In genomic region chr15:40878785-40879184, GRCh38 we compare ENCODE assay signal across 9 cellular contexts. TPM values are rescaled to one million over a fixed set of nuclear protein-coding genes. Genes with fewer than 3 reads are reported as not detected.
DNase-seq lines count a peak whose midpoint lies in the region; ATAC-seq and TF ChIP-seq lines count a peak whose summit lies in the region.
"Had no signal": no experiment of that assay in that cellular context is flagged by ENCODE, and none has a peak within 500 bp of the region (broad histone marks: within the 10 kb centered on the region; RNA-seq: fewer than 3 reads in every experiment).

No MANE protein-coding gene starts in this region.

- no peak for TF ChIP-seq CTCF in GM12865 (IDR thresholded peaks at IDR 0.05; ENCODE audit: insufficient read depth, low read depth, low read length, missing control alignments)
- TF ChIP-seq CTCF in RWPE2 (IDR thresholded peaks at IDR 0.05; ENCODE audit: poor library complexity, severe bottlenecking) = no peak
- no peak for TF ChIP-seq CTCF in left ventricle myocardium inferior (IDR thresholded peaks at IDR 0.05; ENCODE audit: borderline replicate concordance)

- H3K36me3 ChIP-seq in RWPE2 (ENCODE audit: low read depth) (no peaks in the 10 kb centered on the region), left ventricle myocardium inferior (no peaks in the 10 kb centered on the region), SJCRH30 (no peaks in the 10 kb centered on the region)

- ATAC-seq in GM21825 (IDR thresholded peaks at IDR 0.05; ENCODE audit: unreplicated experiment) (peak; percentile 72), RWPE2 (ENCODE audit: low read depth) (peak; percentile 77), GM19328 (IDR thresholded peaks at IDR 0.05; ENCODE audit: unreplicated experiment) (no peak)

- intact Hi-C loops in left ventricle myocardium inferior (cut with micrococcal nuclease) = no loop called here

- H3K9me3 ChIP-seq in RWPE2 (ENCODE audit: severe bottlenecking) (peaks cover 3% of the 10 kb centered on the region), left ventricle myocardium inferior (replicated peaks) (peaks cover 8% of the 10 kb centered on the region), SJCRH30 (replicated peaks) (no peaks in the 10 kb centered on the region)

- H3K27me3 ChIP-seq in RWPE2 (ENCODE audit: insufficient read depth, poor library complexity, severe bottlenecking) (no peaks in the 10 kb centered on the region), left ventricle myocardium inferior (ENCODE audit: low read depth) (peaks cover 10% of the 10 kb centered on the region), SJCRH30 (no peaks in the 10 kb centered on the region)

- H3K27ac ChIP-seq in RWPE2 (ENCODE audit: poor library complexity, severe bottlenecking) = peak overlapping the region; percentile 11
- H3K27ac ChIP-seq in left ventricle myocardium inferior (replicated peaks) = no peak overlapping the region
- H3K27ac ChIP-seq in SJCRH30 = no peak overlapping the region

- H3K4me3 ChIP-seq in GM12865 (ENCODE audit: low read depth, low read length) (no peak overlapping the region), RWPE2 (ENCODE audit: severe bottlenecking) (no peak overlapping the region), left ventricle myocardium inferior (no peak overlapping the region), SJCRH30 (no peak overlapping the region)

- DNase-seq in GM12865 (ENCODE audit: low read depth) (peak; percentile 80), RWPE2 (ENCODE audit: low spot score) (peak; percentile 83), islet precursor cell (peak; percentile 80), left ventricle myocardium inferior (no peak), NCI-H1930 (lab: John Stamatoyannopoulos, UW) (no peak), SJCRH30 (no peak)
- DNase-seq: NCI-H1105 had no signal

- H3K4me1 ChIP-seq in RWPE2 (ENCODE audit: insufficient read depth, poor library complexity, severe bottlenecking) (peaks cover 26% of the 10 kb centered on the region), left ventricle myocardium inferior (peaks cover 7% of the 10 kb centered on the region), SJCRH30 (no peaks in the 10 kb centered on the region)

RNA-seq across cellular contexts. Expression of gene RHOV, which starts 4.8 kb away (rescaled TPM):
- not detected for total RNA-seq in left ventricle myocardium inferior
- total RNA-seq in SJCRH30 (2014; rRNA removed; shearing (Covaris generic)) = 0.61 and 0.84 TPM in 2 replicates

RNA-seq across cellular contexts. Expression of gene VPS18, which starts 15.5 kb away (rescaled TPM):
- 21.3 TPM for total RNA-seq in left ventricle myocardium inferior
- 16.6 and 17.3 TPM in 2 replicates for total RNA-seq in SJCRH30 (2014; rRNA removed; shearing (Covaris generic))

RNA-seq across cellular contexts. Expression of gene SPINT1, which starts 34.9 kb away (rescaled TPM):
- 0.55 TPM for total RNA-seq in left ventricle myocardium inferior
- total RNA-seq in SJCRH30 (2014; rRNA removed; shearing (Covaris generic)) = not detected in 2 replicates

RNA-seq across cellular contexts. Expression of gene PPP1R14D, which starts 50.3 kb away (rescaled TPM):
- total RNA-seq in left ventricle myocardium inferior = not detected
- not detected in 2 replicates for total RNA-seq in SJCRH30 (2014; rRNA removed; shearing (Covaris generic))

RNA-seq across cellular contexts. Expression of gene DLL4, which starts 50.4 kb away (rescaled TPM):
- total RNA-seq in left ventricle myocardium inferior = 11.1 TPM
- total RNA-seq in SJCRH30 (2014; rRNA removed; shearing (Covaris generic)) = 0.43 and 0.48 TPM in 2 replicates

Comparison
In these comparisons a context has a peak if more than half of its experiments do, and no peak if none do; other contexts are left out.
1. DNase-seq: peak in GM12865 (single experiment), RWPE2 (single experiment) and islet precursor cell (single experiment); none in left ventricle myocardium inferior (single experiment), NCI-H1930 (0 of 2) and SJCRH30 (0 of 2).